ENCODE assay signal across 21 cellular contexts in the genomic region with DNA sequence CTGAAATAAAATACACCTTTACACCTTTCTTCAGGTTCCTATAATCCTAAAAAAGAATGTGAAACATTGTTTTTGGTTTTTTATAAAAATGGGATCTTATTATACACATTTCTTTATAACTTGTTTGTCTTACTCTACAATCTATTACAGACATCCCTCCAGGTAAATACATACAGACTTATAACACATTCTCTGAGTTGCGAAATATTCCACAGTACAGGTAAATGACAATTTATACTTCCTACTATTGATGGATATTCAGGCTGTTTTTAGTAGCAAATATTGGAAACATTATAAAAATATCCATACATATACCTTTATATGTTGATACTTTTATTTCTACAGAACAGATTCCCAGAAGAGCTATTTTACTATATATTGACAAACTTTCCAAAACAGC. TPM values are rescaled to one million over a fixed set of nuclear protein-coding genes. Genes with fewer than 3 reads are reported as not detected.
DNase-seq lines count a peak whose midpoint lies in the region; FAIRE-seq and TF ChIP-seq lines count a peak whose summit lies in the region.
"Had no signal": no experiment of that assay in that cellular context is flagged by ENCODE, and none has a peak within 500 bp of the region (broad histone marks: within the 10 kb centered on the region; RNA-seq: fewer than 3 reads in every experiment).

No MANE protein-coding gene starts in this region.

- no peak overlapping the region for H3K14ac ChIP-seq in H1 (ENCODE audit: insufficient read length)

- intact Hi-C loops in OCI-LY7 (cut with micrococcal nuclease; ENCODE audit: unreplicated experiment), result no loop called here

- no peak overlapping the region for H3K4me2 ChIP-seq in OCI-LY7 (ENCODE audit: low read length)
- no peak overlapping the region for H3K4me2 ChIP-seq in H1 (ENCODE audit: insufficient read depth in 1 of 2, low read depth in 2 of 2, low read length in 2 of 2)
- H3K4me2 ChIP-seq: BLaER1 had no signal

- no peak overlapping the region for H3K56ac ChIP-seq in H1 (replicated peaks; ENCODE audit: insufficient read length, low read depth, low read length)

- DNase-seq in activated naive CD8-positive, alpha-beta T cell treated with anti-CD3 and anti-CD28 coated beads for 36 hours, result no peak
- no peak for DNase-seq in OCI-LY7 (ENCODE audit: low spot score)
- DNase-seq in H1 (ENCODE audit: low read depth in 1 of 2, low spot score in 2 of 2), result no peak
- no peak for DNase-seq in foreskin melanocyte
- no peak for DNase-seq in stimulated activated CD4-positive, alpha-beta T cell treated with anti-CD3 and anti-CD28 coated beads, Interleukin-4, amount 100 ng/mL, for 4 hours
- DNase-seq: Caco-2; CD4-positive, CD25-positive, alpha-beta regulatory T cell; CD8-positive, alpha-beta T cell; DMS153; DND-41; GM23248; H9 had no signal

- no peaks in the 10 kb centered on the region for H3K9me2 ChIP-seq in OCI-LY7 (ENCODE audit: insufficient read depth, low read length)

- no peaks in the 10 kb centered on the region for H3K4me1 ChIP-seq in OCI-LY7 (ENCODE audit: insufficient read depth, low read length, poor library complexity, severe bottlenecking)
- peaks cover 0 to 3% (median 1%) of the 10 kb centered on the region in 4 experiments; a peak in 4 of 7 replicates for H3K4me1 ChIP-seq in H1 (replicated peaks in 1 of 4; ENCODE audit: control insufficient read depth in 3 of 4, insufficient read depth in 4 of 4, low read length in 3 of 4)
- H3K4me1 ChIP-seq: Caco-2 had no signal

- no peak for TF ChIP-seq RAD21 in H1 (IDR thresholded peaks at IDR 0.05 in 1 of 2, conservative IDR thresholded peaks at IDR 0.05 in 1 of 2; ENCODE audit: low read depth in 2 of 2, low read length in 2 of 2)

- H3K4me1 Mint-ChIP-seq in activated naive CD8-positive, alpha-beta T cell (ENCODE audit: low read depth), result no peaks in the 10 kb centered on the region
- peaks cover 4% of the 10 kb centered on the region for H3K4me1 Mint-ChIP-seq in activated naive CD8-positive, alpha-beta T cell treated with anti-CD3 and anti-CD28 coated beads for 36 hours
- H3K4me1 Mint-ChIP-seq: B cell had no signal

- H2BK12ac ChIP-seq in H1 (ENCODE audit: low read depth, low read length), result no peak overlapping the region

- H3K18ac ChIP-seq in H1 (ENCODE audit: extremely low read depth, low read length), result no peak overlapping the region

- H4K5ac ChIP-seq in H1 (ENCODE audit: insufficient read length, low read depth, low read length), result no peak overlapping the region

- H3K27ac Mint-ChIP-seq in activated naive CD8-positive, alpha-beta T cell, result peak overlapping the region; percentile 5
- H3K27ac Mint-ChIP-seq in activated naive CD8-positive, alpha-beta T cell treated with anti-CD3 and anti-CD28 coated beads for 36 hours, result no peak overlapping the region
- H3K27ac Mint-ChIP-seq: B cell; CD8-positive, alpha-beta T cell had no signal

- CTCF ChIA-PET in OCI-LY7 (lab: Charles Lee; ENCODE audit: unreplicated experiment) (no interaction called here), H1 (lab: Charles Lee; ENCODE audit: partially characterized antibody) (no interaction called here)

- H3K9me3 ChIP-seq in OCI-LY7 (ENCODE audit: low read length) (no peaks in the 10 kb centered on the region), H1 (ENCODE audit: insufficient read depth in 2 of 2, low read depth in 1 of 2, low read length in 1 of 2) (no peaks in the 10 kb centered on the region)
- H3K9me3 ChIP-seq: BLaER1, Caco-2 had no signal

- WGBS in H1 (ENCODE audit: extremely low coverage in 1 of 2, insufficient coverage in 1 of 2, insufficient read length in 1 of 2, insufficient replicate concordance in 2 of 2, low coverage in 1 of 2, low lambda C conversion rate in 2 of 2, missing lambda C conversion rate in 1 of 2), 2 experiments, result 100% methylated on average over 1 of the region's 1 CpG; no CpG with 5 or more reads in 1 of the 2 experiments

- H2BK5ac ChIP-seq in H1 (ENCODE audit: low read depth, low read length), result no peak overlapping the region

- no peak overlapping the region for H3K23ac ChIP-seq in H1 (ENCODE audit: insufficient read length)

- no peak for FAIRE-seq in H1 (lab: Jason Lieb, UNC)
- FAIRE-seq: A204.1, G401.6, GM12892, GM19239 had no signal

- H3K27me3 Mint-ChIP-seq in activated naive CD8-positive, alpha-beta T cell, result peaks cover 2% of the 10 kb centered on the region
- H3K27me3 Mint-ChIP-seq in activated naive CD8-positive, alpha-beta T cell treated with anti-CD3 and anti-CD28 coated beads for 36 hours, result peaks cover 3% of the 10 kb centered on the region
- H3K27me3 Mint-ChIP-seq: CD4-positive, CD25-positive, alpha-beta regulatory T cell had no signal

- TSS peak; percentile 26 for BruUV-seq in OCI-LY7 (replicated peaks; lab: Mats Ljungman, UMichigan)

- H3K79me1 ChIP-seq in H1 (ENCODE audit: low read depth, low read length), result no peaks in the 10 kb centered on the region; the same call in 1 of the 2 replicates

- POLR2A ChIA-PET in OCI-LY7 (lab: Charles Lee), result interaction anchor here (0.6 to 2.2 kb wide), 3 partner anchors 11 to 230 kb away, joined by 4 to 5 read pairs (median 5); no protein-coding TSS in a partner anchor
- POLR2A ChIA-PET in H1 (lab: Charles Lee; ENCODE audit: partially characterized antibody), result interaction anchor here (1.8 kb wide), 1 partner anchor 20 kb away, joined by 5 read pairs; a partner anchor contains a TSS

- no peaks in the 10 kb centered on the region for H4K20me1 ChIP-seq in OCI-LY7 (ENCODE audit: insufficient read depth, low read length)
- peaks cover 0 to 2% of the 10 kb centered on the region in 2 experiments for H4K20me1 ChIP-seq in H1 (replicated peaks in 1 of 2; ENCODE audit: control insufficient read depth in 1 of 2, insufficient read depth in 2 of 2, low read length in 2 of 2)

- TF ChIP-seq POLR2A in H1 (IDR thresholded peaks at IDR 0.05; ENCODE audit: control extremely low read depth in 1 of 2, low read depth in 2 of 2, low read length in 2 of 2), result no peak

- H3K9ac ChIP-seq in H1 (replicated peaks in 1 of 4; ENCODE audit: extremely low read depth in 1 of 4, low read depth in 3 of 4, low read length in 3 of 4), result no peak overlapping the region
- H3K9ac ChIP-seq: BLaER1, GM23248 had no signal

- no peaks in the 10 kb centered on the region for H3K9me3 Mint-ChIP-seq in activated naive CD8-positive, alpha-beta T cell (ENCODE audit: low read depth)
- no peaks in the 10 kb centered on the region for H3K9me3 Mint-ChIP-seq in activated naive CD8-positive, alpha-beta T cell treated with anti-CD3 and anti-CD28 coated beads for 36 hours
- H3K9me3 Mint-ChIP-seq: CD4-positive, CD25-positive, alpha-beta regulatory T cell; CD8-positive, alpha-beta T cell; H9 had no signal

- H3K27ac ChIP-seq in OCI-LY7 (ENCODE audit: low read depth, low read length, poor library complexity, severe bottlenecking) (no peak overlapping the region), H1 (ENCODE audit: low read depth, low read length) (no peak overlapping the region)
- H3K27ac ChIP-seq: 22Rv1, BLaER1, C4-2B, GM23248 had no signal

- H2BK15ac ChIP-seq in H1 (ENCODE audit: low read length), result no peak overlapping the region

- no peak overlapping the region for H2AFZ ChIP-seq in OCI-LY7 (ENCODE audit: low read length)
- no peak overlapping the region for H2AFZ ChIP-seq in H1 (ENCODE audit: low read length)
- H2AFZ ChIP-seq: GM23248 had no signal

- no peaks in the 10 kb centered on the region; the same call in 1 of the 2 replicates for H3K23me2 ChIP-seq in H1 (ENCODE audit: low read depth, low read length)

- H3K4me3 Mint-ChIP-seq in activated naive CD8-positive, alpha-beta T cell, result no peak overlapping the region
- no peak overlapping the region for H3K4me3 Mint-ChIP-seq in activated naive CD8-positive, alpha-beta T cell treated with anti-CD3 and anti-CD28 coated beads for 36 hours
- H3K4me3 Mint-ChIP-seq: B cell; CD4-positive, CD25-positive, alpha-beta regulatory T cell; CD8-positive, alpha-beta T cell; H9 had no signal

- no peak overlapping the region for H4K8ac ChIP-seq in H1 (ENCODE audit: extremely low read depth, insufficient read depth, low read length)

- H3K79me2 ChIP-seq in OCI-LY7 (ENCODE audit: insufficient read depth, low read depth, low read length) (peaks cover 8% of the 10 kb centered on the region; the same call in 1 of the 2 replicates), H1 (ENCODE audit: control insufficient read depth in 1 of 2, insufficient read depth in 2 of 2, low read length in 2 of 2) (no peaks in the 10 kb centered on the region)

- H2BK120ac ChIP-seq in H1 (replicated peaks; ENCODE audit: low read depth, low read length), result no peak overlapping the region

- no peak overlapping the region for H3K4ac ChIP-seq in H1 (replicated peaks; ENCODE audit: insufficient read length, low read depth, low read length)

- no peak overlapping the region for H3K4me3 ChIP-seq in OCI-LY7 (ENCODE audit: low read depth, low read length, poor library complexity, severe bottlenecking)
- no peak overlapping the region for H3K4me3 ChIP-seq in H1 (ENCODE audit: extremely low read depth in 1 of 4, insufficient read depth in 2 of 4, low read depth in 3 of 4, low read length in 4 of 4)
- H3K4me3 ChIP-seq: BLaER1, GM23248 had no signal

- H3K36me3 ChIP-seq in OCI-LY7 (ENCODE audit: insufficient read depth, low read length) (0 out of 2 replicates have a peak, but pooled peaks cover 3% of the 10 kb centered on the region), H1 (ENCODE audit: control insufficient read depth in 2 of 4, insufficient read depth in 4 of 4, low read length in 3 of 4) (no peaks in the 10 kb centered on the region)

- TF ChIP-seq EP300 in H1 (IDR thresholded peaks at IDR 0.05; ENCODE audit: borderline replicate concordance in 1 of 2, low read depth in 2 of 2, low read length in 2 of 2), result no peak

- H3K27me3 ChIP-seq in H1 (replicated peaks in 1 of 4; ENCODE audit: control insufficient read depth in 3 of 4, extremely low read depth in 1 of 4, insufficient read depth in 3 of 4, low read length in 3 of 4), result no peaks in the 10 kb centered on the region
- H3K27me3 ChIP-seq: BLaER1 had no signal

- TF ChIP-seq CTCF in OCI-LY7 (conservative IDR thresholded peaks at IDR 0.05; ENCODE audit: low read length) (no peak), H1 (IDR thresholded peaks at IDR 0.05; ENCODE audit: control extremely low read depth in 1 of 3, insufficient read depth in 1 of 3, low read depth in 1 of 3, low read length in 3 of 3) (no peak)

- no peak overlapping the region for H2AK5ac ChIP-seq in H1 (ENCODE audit: low read depth, low read length)

- no peak overlapping the region for H2BK20ac ChIP-seq in H1 (ENCODE audit: low read length)

- H4K91ac ChIP-seq in H1 (replicated peaks; ENCODE audit: insufficient read length, low read length), result no peak overlapping the region

- H3K36me3 Mint-ChIP-seq in activated naive CD8-positive, alpha-beta T cell, result no peaks in the 10 kb centered on the region
- no peaks in the 10 kb centered on the region for H3K36me3 Mint-ChIP-seq in activated naive CD8-positive, alpha-beta T cell treated with anti-CD3 and anti-CD28 coated beads for 36 hours
- H3K36me3 Mint-ChIP-seq: CD4-positive, CD25-positive, alpha-beta regulatory T cell; CD8-positive, alpha-beta T cell had no signal

RNA-seq across cellular contexts. Expression of a gene that starts 20.3 kb away (rescaled TPM):
- total RNA-seq in activated naive CD8-positive, alpha-beta T cell treated with anti-CD3 and anti-CD28 coated beads for 36 hours, result 1 to 10 TPM; 1.1 to 1.8 TPM
- total RNA-seq in OCI-LY7 (2014; rRNA removed; shearing (Covaris generic)), result 12.7 and 16.2 TPM in 2 replicates
- total RNA-seq in OCI-LY7 (2022), result 25.8 and 27.0 TPM in 2 replicates
- 13.5 and 13.6 TPM in 2 replicates for total RNA-seq in H1 (2021; fragmentation: NEBNext Ultra II Directional; extraction: Animal tissue kit (Norgen Biotek cat#: 25700))
- polyA plus RNA-seq in H1 (2011; rRNA removed), result 3.2 and 5.3 TPM in 2 replicates
- 4.8 TPM for polyA plus RNA-seq in H1 (2011; cell fraction: cytosol; rRNA removed)
- 3.8 TPM for polyA plus RNA-seq in H1 (2011; cell fraction: nucleus; rRNA removed)
- 6.9 to 11.8 TPM (median 7.8 TPM) in 4 replicates for polyA plus RNA-seq in H1 (2012, experiment 1 of 2)
- polyA plus RNA-seq in H1 (2012, experiment 2 of 2), result 1.2 TPM
- 5.1 TPM for polyA plus RNA-seq in H1 (2013, experiment 1 of 2)
- polyA plus RNA-seq in H1 (2013, experiment 2 of 2), result 5.4 TPM
- 15.6 and 16.9 TPM in 2 replicates for polyA minus RNA-seq in H1 (2011; rRNA and poly(A)+ RNA removed)
- polyA minus RNA-seq in H1 (2011; cell fraction: cytosol; rRNA and poly(A)+ RNA removed), result 6.5 TPM
- polyA minus RNA-seq in H1 (2011; cell fraction: nucleus; rRNA and poly(A)+ RNA removed), result 9.1 TPM
